In genomic region chr17:75183999-75184884, GRCh38 we compare ENCODE assay signal across 1 cellular context.
TF ChIP-seq lines count a peak whose summit lies in the region.

No MANE protein-coding gene starts in this region.

TF ChIP-seq in GM12878, 131 proteins besides CTCF, POLR2A, EP300 and RAD21 (continued from another document):
- no peak for TF ChIP-seq ZNF592 (IDR thresholded peaks at IDR 0.05)
